In genomic region chr10:3068201-3068967, GRCh38 we compare ENCODE assay signal across 8 cellular contexts. TPM values are rescaled to one million over a fixed set of nuclear protein-coding genes. Genes with fewer than 3 reads are reported as not detected.
DNase-seq lines count a peak whose midpoint lies in the region; ATAC-seq and TF ChIP-seq lines count a peak whose summit lies in the region.

No MANE protein-coding gene starts in this region.

- peak overlapping the region; percentile 74 for H3K4me2 ChIP-seq in mesendoderm (ENCODE audit: low read length)

- peaks cover 12% of the 10 kb centered on the region for H3K79me1 ChIP-seq in mesendoderm (ENCODE audit: low read length)

- H2BK120ac ChIP-seq in mesendoderm (ENCODE audit: low read depth, low read length), result peak overlapping the region; percentile 64

- H3K36me3 Mint-ChIP-seq in activated CD8-positive, alpha-beta T cell treated with anti-CD3 and anti-CD28 coated beads for 36 hours (ENCODE audit: low read depth), result peaks cover 47% of the 10 kb centered on the region

- peak; percentile 31 for TF ChIP-seq POLR2A in GM18505 (IDR thresholded peaks at IDR 0.05; ENCODE audit: borderline replicate concordance, extremely low read depth, insufficient read depth, insufficient read length)

- H3K27ac Mint-ChIP-seq in activated CD8-positive, alpha-beta T cell treated with anti-CD3 and anti-CD28 coated beads for 36 hours, result peak overlapping the region; percentile 91

- H3K27me3 Mint-ChIP-seq in activated CD8-positive, alpha-beta T cell treated with anti-CD3 and anti-CD28 coated beads for 36 hours, result peaks cover 9% of the 10 kb centered on the region

- H3K9me3 Mint-ChIP-seq in activated CD8-positive, alpha-beta T cell treated with anti-CD3 and anti-CD28 coated beads for 36 hours, result no peaks in the 10 kb centered on the region

- H3K23ac ChIP-seq in mesendoderm (ENCODE audit: low read length), result no peak overlapping the region

- no peak for TF ChIP-seq CTCF in activated CD8-positive, alpha-beta T cell treated with anti-CD3 and anti-CD28 coated beads for 36 hours (IDR thresholded peaks at IDR 0.05)

- no peaks in the 10 kb centered on the region for H3K36me3 ChIP-seq in mesendoderm (ENCODE audit: control insufficient read depth, insufficient read depth, low read length)

- H3K18ac ChIP-seq in mesendoderm (ENCODE audit: low read length), result peak overlapping the region; percentile 33

- peak overlapping the region; percentile 61 for H3K4ac ChIP-seq in mesendoderm (ENCODE audit: low read depth, low read length)

- no peaks in the 10 kb centered on the region for H3K27me3 ChIP-seq in mesendoderm (ENCODE audit: insufficient read depth, low read length, poor library complexity)

- peaks cover 41% of the 10 kb centered on the region for H3K4me1 Mint-ChIP-seq in activated CD8-positive, alpha-beta T cell treated with anti-CD3 and anti-CD28 coated beads for 36 hours (ENCODE audit: low read depth)

- peak overlapping the region; percentile 28 for H4K8ac ChIP-seq in mesendoderm (ENCODE audit: low read depth, low read length)

- peak overlapping the region; percentile 86 for H3K9ac ChIP-seq in mesendoderm (ENCODE audit: low read length)

- peak overlapping the region; percentile 75 for H3K4me3 ChIP-seq in mesendoderm (ENCODE audit: low read length)

- CTCF ChIA-PET in activated CD8-positive, alpha-beta T cell treated with anti-CD3 and anti-CD28 coated beads for 36 hours (lab: Charles Lee), result no interaction called here

- peak overlapping the region; percentile 88 for H3K4me3 Mint-ChIP-seq in activated CD8-positive, alpha-beta T cell treated with anti-CD3 and anti-CD28 coated beads for 36 hours

- no CpG with 5 or more reads among the region's 86 CpGs for WGBS in mesendoderm (ENCODE audit: extremely low coverage, insufficient coverage, low lambda C conversion rate)

- ATAC-seq in GM18505 (IDR thresholded peaks at IDR 0.05; ENCODE audit: unreplicated experiment) (peak; percentile 33), HG02610 (IDR thresholded peaks at IDR 0.05; ENCODE audit: unreplicated experiment) (peak; percentile 39)
- ATAC-seq in activated CD8-positive, alpha-beta T cell treated with anti-CD3 and anti-CD28 coated beads for 36 hours, result peak; percentile 43

- H3K79me2 ChIP-seq in mesendoderm (ENCODE audit: control insufficient read depth, insufficient read depth, low read length), result peaks cover 38% of the 10 kb centered on the region

- no peak overlapping the region for H4K5ac ChIP-seq in mesendoderm (ENCODE audit: low read length)

- H2BK5ac ChIP-seq in mesendoderm (ENCODE audit: low read length), result no peak overlapping the region

- no peak overlapping the region for H2BK15ac ChIP-seq in mesendoderm (replicated peaks; ENCODE audit: low read depth)

- H3K56ac ChIP-seq in mesendoderm (ENCODE audit: low read length), result peak overlapping the region; percentile 91

- intact Hi-C loops in activated CD8-positive, alpha-beta T cell treated with anti-CD3 and anti-CD28 coated beads for 36 hours (cut with micrococcal nuclease), result no loop called here

- DNase-seq in NCI-H2029 (lab: John Stamatoyannopoulos, UW) (peak; percentile 25), mesendoderm (peak; percentile 72), cortex of kidney (lab: John Stamatoyannopoulos, UW) (no peak)
- peak; percentile 78 for DNase-seq in activated CD8-positive, alpha-beta T cell treated with anti-CD3 and anti-CD28 coated beads for 36 hours
- DNase-seq in effector CD4-positive, alpha-beta T cell, result peak; percentile 32
- DNase-seq in stimulated activated CD8-positive, alpha-beta memory T cell treated with anti-CD3 and anti-CD28 coated beads, Interleukin-15, amount 100 ng/mL, for 4 hours (ENCODE audit: low read depth in 2 of 2), result peak; percentile 37 to 48

- no peak overlapping the region for H3K27ac ChIP-seq in mesendoderm (ENCODE audit: low read depth, low read length)

- H2AK5ac ChIP-seq in mesendoderm (ENCODE audit: low read length), result no peak overlapping the region

- H3K4me1 ChIP-seq in mesendoderm (ENCODE audit: control insufficient read depth, low read depth, low read length), result peaks cover 5% of the 10 kb centered on the region

- POLR2A ChIA-PET in activated CD8-positive, alpha-beta T cell treated with anti-CD3 and anti-CD28 coated beads for 36 hours (lab: Charles Lee), result interaction anchor here (0.6 to 6.8 kb wide), 6 partner anchors 9 to 1750 kb away, joined by 3 to 35 read pairs (median 4); no protein-coding TSS in a partner anchor

RNA-seq across cellular contexts. Expression of gene PFKP, which starts 1.0 kb away (rescaled TPM):
- 100 to 1,000 TPM; 217 to 219 TPM for total RNA-seq in activated CD8-positive, alpha-beta T cell treated with anti-CD3 and anti-CD28 coated beads for 36 hours
- polyA plus RNA-seq in mesendoderm (2013, experiment 1 of 2), result 43.2 TPM
- 46.8 TPM for polyA plus RNA-seq in mesendoderm (2013, experiment 2 of 2)
